12 cellular contexts compared by ENCODE assay signal in the genomic region with DNA sequence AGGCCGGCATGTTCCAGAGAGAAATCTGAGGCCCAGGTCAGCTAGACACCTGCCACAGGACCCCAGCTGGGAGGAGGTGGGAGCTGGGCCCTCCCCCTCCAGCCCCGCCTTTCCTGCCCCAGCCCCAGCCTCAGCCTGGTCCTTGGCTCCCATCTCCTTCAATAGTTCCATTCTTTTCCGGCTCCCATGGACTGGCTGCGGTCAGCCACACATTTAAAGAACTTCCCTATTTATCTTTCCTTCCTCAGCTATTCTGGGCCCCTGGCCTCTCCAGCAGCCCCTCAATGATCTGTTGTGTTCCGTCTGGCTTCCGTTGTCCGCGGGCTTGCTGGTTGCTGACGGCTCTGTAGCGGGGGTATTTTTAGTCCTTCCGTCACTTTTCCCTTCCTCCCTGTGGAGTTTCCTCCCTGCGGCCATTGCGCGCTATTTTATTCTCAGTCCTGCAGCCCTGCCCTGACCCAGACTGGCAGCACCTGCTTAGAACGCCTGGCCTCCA.
DNase-seq lines count a peak whose midpoint lies in the region; ATAC-seq and TF ChIP-seq lines count a peak whose summit lies in the region.
"Had no signal": no experiment of that assay in that cellular context is flagged by ENCODE, and none has a peak within 500 bp of the region (broad histone marks: within the 10 kb centered on the region; RNA-seq: fewer than 3 reads in every experiment).

No MANE protein-coding gene starts in this region.

- intact Hi-C loops in Right ventricle myocardium inferior (cut with DNase I) = no loop called here

- H3K4me3 ChIP-seq in parathyroid adenoma (ENCODE audit: low read depth, low read length) = no peak overlapping the region
- H3K4me3 ChIP-seq in CD8-positive, alpha-beta memory T cell (ENCODE audit: low read length) = no peak overlapping the region

- H3K9me3 Mint-ChIP-seq in CD8-positive, alpha-beta memory T cell = no peaks in the 10 kb centered on the region

- TF ChIP-seq CTCF in parathyroid adenoma (IDR thresholded peaks at IDR 0.05) = no peak

- no peak overlapping the region for H2AFZ ChIP-seq in parathyroid adenoma

- H3K27ac ChIP-seq in parathyroid adenoma = peak overlapping the region; percentile 42
- no peak overlapping the region for H3K27ac ChIP-seq in CD8-positive, alpha-beta memory T cell (ENCODE audit: low read depth, low read length)

- no peaks in the 10 kb centered on the region for H3K9me3 ChIP-seq in parathyroid adenoma (ENCODE audit: control insufficient read depth, low read length)
- H3K9me3 ChIP-seq in CD8-positive, alpha-beta memory T cell (ENCODE audit: low read length) = no peaks in the 10 kb centered on the region

- H3K4me2 ChIP-seq in parathyroid adenoma (ENCODE audit: low read length) = no peak overlapping the region

- ATAC-seq in Right ventricle myocardium inferior = peak; percentile 81
- ATAC-seq in HG03039 (IDR thresholded peaks at IDR 0.05; ENCODE audit: unreplicated experiment) = no peak

- DNase-seq in GDM1 (lab: John Stamatoyannopoulos, UW) = peak; percentile 74
- DNase-seq in activated CD8-positive, alpha-beta memory T cell treated with anti-CD3 and anti-CD28 coated beads, Interleukin-2, amount 50 U/mL, for 48 hours = peak; percentile 23
- no peak for DNase-seq in Right ventricle myocardium inferior (ENCODE audit: missing footprints)
- DNase-seq in CD8-positive, alpha-beta memory T cell = no peak
- DNase-seq in activated CD4-positive, alpha-beta T cell treated with anti-CD3 and anti-CD28 coated beads for 1 hour = no peak
- no peak for DNase-seq in AG08396 (ENCODE audit: low spot score)
- DNase-seq: DMS53; IMR-90; NCI-H69; stimulated activated CD4-positive, alpha-beta T cell treated with anti-CD3 and anti-CD28 coated beads, Interleukin-12 subunit alpha, Interleukin-12 subunit beta, amount 100 ng/mL, for 4 hours had no signal

- POLR2A ChIA-PET in CD8-positive, alpha-beta memory T cell (lab: Charles Lee) = no interaction called here

- CTCF ChIA-PET in CD8-positive, alpha-beta memory T cell (lab: Charles Lee) = no interaction called here

- H3K79me2 ChIP-seq in parathyroid adenoma = no peaks in the 10 kb centered on the region

- no peaks in the 10 kb centered on the region for H3K27me3 ChIP-seq in parathyroid adenoma (ENCODE audit: control insufficient read depth, insufficient read depth, low read length)
- no peaks in the 10 kb centered on the region for H3K27me3 ChIP-seq in CD8-positive, alpha-beta memory T cell (ENCODE audit: insufficient read depth, low read length, poor library complexity, severe bottlenecking)

- peaks cover 0 to 3% (median 0%) of the 10 kb centered on the region in 3 donors for H3K36me3 Mint-ChIP-seq in CD8-positive, alpha-beta memory T cell

- no peaks in the 10 kb centered on the region for H3K4me1 Mint-ChIP-seq in CD8-positive, alpha-beta memory T cell

- H3K27me3 Mint-ChIP-seq in CD8-positive, alpha-beta memory T cell = peaks cover 1 to 3% of the 10 kb centered on the region in 2 donors

- no peaks in the 10 kb centered on the region for H3K4me1 ChIP-seq in parathyroid adenoma
- H3K4me1 ChIP-seq in CD8-positive, alpha-beta memory T cell (ENCODE audit: insufficient read depth, low read length) = no peaks in the 10 kb centered on the region

- no peak overlapping the region for H3K4me3 Mint-ChIP-seq in CD8-positive, alpha-beta memory T cell

- no peak overlapping the region for H3K27ac Mint-ChIP-seq in CD8-positive, alpha-beta memory T cell

- H3K9ac ChIP-seq in parathyroid adenoma = no peak overlapping the region

- no peaks in the 10 kb centered on the region for H3K36me3 ChIP-seq in parathyroid adenoma (ENCODE audit: control insufficient read depth, insufficient read depth, low read length)
- no peaks in the 10 kb centered on the region for H3K36me3 ChIP-seq in CD8-positive, alpha-beta memory T cell (ENCODE audit: insufficient read depth, low read length)

Comparison
In these comparisons a context has a peak if more than half of its experiments do, and no peak if none do; other contexts are left out.
1. DNase-seq: peak in GDM1 (single experiment) and activated CD8-positive, alpha-beta memory T cell treated with anti-CD3 and anti-CD28 coated beads, Interleukin-2, amount 50 U/mL, for 48 hours (single experiment); none in Right ventricle myocardium inferior (single experiment), CD8-positive, alpha-beta memory T cell (0 of 5), activated CD4-positive, alpha-beta T cell treated with anti-CD3 and anti-CD28 coated beads for 1 hour (single experiment) and AG08396 (single experiment).